Comparison of ENCODE assay signal across 16 cellular contexts in the genomic region with DNA sequence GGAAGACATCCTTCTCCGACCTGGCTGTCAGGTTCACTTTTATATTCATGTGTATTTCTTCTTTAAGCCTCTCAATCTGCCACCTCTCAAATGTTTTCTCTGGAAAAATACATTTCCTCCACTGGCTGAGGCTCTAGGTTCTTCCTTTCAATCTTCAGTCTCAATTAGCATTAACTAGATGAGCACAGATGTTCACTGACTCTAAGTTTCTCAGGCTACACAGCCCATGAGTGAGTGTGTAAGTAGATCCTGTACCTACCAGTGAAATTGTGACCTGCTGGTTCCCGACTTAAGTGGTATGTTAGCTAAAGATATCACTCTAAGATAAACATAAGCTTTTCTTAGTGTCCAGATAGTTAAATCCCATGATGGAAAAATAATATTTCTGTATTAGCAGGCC.
"Had no signal": no experiment of that assay in that cellular context is flagged by ENCODE, and none has a peak within 500 bp of the region (broad histone marks: within the 10 kb centered on the region; RNA-seq: fewer than 3 reads in every experiment).

No MANE protein-coding gene starts in this region.

- H3K27ac ChIP-seq: neural progenitor cell, SK-N-MC had no signal

- DNase-seq: activated CD4-positive, alpha-beta T cell treated with anti-CD3 and anti-CD28 coated beads, Interleukin-2, amount 50 U/mL, for 1 hour; activated CD4-positive, CD25-positive, alpha-beta regulatory T cell; activated naive CD4-positive, alpha-beta T cell treated with anti-CD3 and anti-CD28 coated beads, Interleukin-2, amount 10 ng/mL, durations not matched to agents 7 days and 5 days; adrenal gland; dorsolateral prefrontal cortex; foreskin fibroblast; kidney; lower lobe of right lung; midbrain; retina; small intestine; substantia nigra had no signal

- H3K4me3 ChIP-seq: adrenal gland, dorsolateral prefrontal cortex, lower lobe of right lung, neural progenitor cell, SK-N-MC had no signal

- H3K36me3 ChIP-seq: adrenal gland, lower lobe of right lung, neural progenitor cell had no signal

- H3K4me2 ChIP-seq: neural progenitor cell had no signal

- H3K27me3 ChIP-seq: adrenal gland, neural progenitor cell had no signal

- H3K9me3 Mint-ChIP-seq: activated naive CD4-positive, alpha-beta T cell treated with anti-CD3 and anti-CD28 coated beads, Interleukin-2, amount 10 ng/mL, durations not matched to agents 7 days and 5 days; T-helper 1 cell treated with Interleukin-12 subunit alpha and Interleukin-12 subunit beta and Interleukin-4 antibody, amounts not matched to agents 30 μg/mL and 1 μg/mL, for 36 hours had no signal

- H3K36me3 Mint-ChIP-seq: activated naive CD4-positive, alpha-beta T cell treated with anti-CD3 and anti-CD28 coated beads, Interleukin-2, amount 10 ng/mL, durations not matched to agents 7 days and 5 days had no signal

- H3K4me1 Mint-ChIP-seq: activated naive CD4-positive, alpha-beta T cell treated with anti-CD3 and anti-CD28 coated beads, Interleukin-2, amount 10 ng/mL, durations not matched to agents 7 days and 5 days; neural progenitor cell had no signal

- H3K27me3 Mint-ChIP-seq: activated naive CD4-positive, alpha-beta T cell treated with anti-CD3 and anti-CD28 coated beads, Interleukin-2, amount 10 ng/mL, durations not matched to agents 7 days and 5 days had no signal

- H3K9ac ChIP-seq: neural progenitor cell had no signal

- H3K27ac Mint-ChIP-seq: activated naive CD4-positive, alpha-beta T cell treated with anti-CD3 and anti-CD28 coated beads, Interleukin-2, amount 10 ng/mL, durations not matched to agents 7 days and 5 days; activated T-helper 2 cell treated with anti-CD3 and anti-CD28 coated beads, Interferon-gamma antibody, Interleukin-2, Interleukin-4, amounts not matched to agents 10 μg/mL and 5 μg/mL and 100 μg/mL, durations not matched to agents 14 hours and 24 hours and 36 hours; neural progenitor cell; T-helper 1 cell treated with Interleukin-12 subunit alpha and Interleukin-12 subunit beta and Interleukin-4 antibody, amounts not matched to agents 30 μg/mL and 1 μg/mL, for 36 hours had no signal

- H3K4me3 Mint-ChIP-seq: activated naive CD4-positive, alpha-beta T cell treated with anti-CD3 and anti-CD28 coated beads, Interleukin-2, amount 10 ng/mL, durations not matched to agents 7 days and 5 days; neural progenitor cell; T-helper 1 cell treated with Interleukin-12 subunit alpha and Interleukin-12 subunit beta and Interleukin-4 antibody, amounts not matched to agents 30 μg/mL and 1 μg/mL, for 36 hours had no signal

- H3K9me3 ChIP-seq: adrenal gland, lower lobe of right lung had no signal
